ENCODE assay signal across 2 cellular contexts in genomic region chr5:176180339-176180738, GRCh38.
TF ChIP-seq lines count a peak whose summit lies in the region.

No MANE protein-coding gene starts in this region.

TF ChIP-seq in IMR-90, 13 proteins besides CTCF, POLR2A, EP300 and RAD21:
- TF ChIP-seq FOS (IDR thresholded peaks at IDR 0.05; ENCODE audit: low read depth, low read length): no peak
- no peak for TF ChIP-seq RFX5 (IDR thresholded peaks at IDR 0.05; ENCODE audit: low read depth, low read length)
- TF ChIP-seq SMC3 (IDR thresholded peaks at IDR 0.05; ENCODE audit: low read depth, low read length): no peak
- no peak for TF ChIP-seq MAZ (IDR thresholded peaks at IDR 0.05; ENCODE audit: borderline replicate concordance, low read depth, low read length)

TF ChIP-seq in neural cell, 6 proteins besides CTCF, POLR2A, EP300 and RAD21:
- TF ChIP-seq MXI1 (conservative IDR thresholded peaks at IDR 0.05; ENCODE audit: poor library complexity, severe bottlenecking) (no peak), POLR2AphosphoS5 (IDR thresholded peaks at IDR 0.05) (peak; percentile 12), TAF1 (IDR thresholded peaks at IDR 0.05; ENCODE audit: low read depth) (no peak), SMC3 (conservative IDR thresholded peaks at IDR 0.05; ENCODE audit: poor library complexity) (no peak)
